In the genomic region with DNA sequence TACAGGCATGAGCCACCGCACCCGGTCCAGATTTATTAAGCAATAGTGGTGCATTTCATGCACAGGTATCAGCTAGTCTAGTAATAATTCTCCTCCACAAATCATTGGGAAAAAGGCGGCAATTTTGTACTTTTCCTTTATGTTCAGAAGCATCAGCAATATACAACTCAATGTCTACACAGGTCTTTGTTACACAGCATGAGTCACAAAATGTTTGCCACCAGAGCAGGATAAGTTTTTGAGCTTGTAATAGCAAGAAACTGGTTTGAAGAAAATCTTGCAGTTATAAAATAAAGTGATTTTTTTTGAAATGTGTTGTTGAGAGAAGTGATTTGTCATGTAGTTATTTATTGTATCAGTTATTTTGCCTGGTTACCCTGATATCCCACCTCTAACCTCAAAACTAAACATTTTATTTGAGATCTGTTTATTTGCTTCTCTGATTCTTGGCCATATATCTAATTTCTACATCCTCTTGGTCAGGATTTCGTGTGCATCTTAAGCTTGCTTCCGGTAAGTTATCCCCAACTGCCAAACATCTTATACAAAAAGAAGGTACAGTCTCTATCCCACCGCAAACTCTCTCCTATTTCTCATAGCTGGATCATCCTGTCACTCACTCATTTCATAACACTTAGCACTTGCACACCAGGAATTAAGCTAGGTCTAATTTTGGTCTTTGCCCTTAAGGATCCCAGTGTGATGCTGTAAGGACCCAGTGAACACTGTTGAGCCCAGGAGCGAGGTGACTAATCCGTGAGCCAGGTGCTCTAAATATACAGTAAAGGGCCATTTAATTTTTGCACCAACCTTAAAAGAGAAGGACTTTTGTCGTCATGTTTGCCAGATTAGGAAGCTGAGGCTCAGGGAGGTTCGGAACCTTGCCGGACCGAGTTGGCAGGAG, we compare ENCODE assay signal across 8 cellular contexts. TPM values are rescaled to one million over a fixed set of nuclear protein-coding genes. Genes with fewer than 3 reads are reported as not detected.
DNase-seq lines count a peak whose midpoint lies in the region; ATAC-seq, FAIRE-seq and TF ChIP-seq lines count a peak whose summit lies in the region.

No MANE protein-coding gene starts in this region.

- H3K4me2 ChIP-seq in OCI-LY1 (ENCODE audit: low read length), result peak overlapping the region; percentile 85

- peaks cover 52% of the 10 kb centered on the region for H3K4me1 ChIP-seq in OCI-LY1 (ENCODE audit: insufficient read depth, low read length, severe bottlenecking)
- peaks cover 0 to 2% of the 10 kb centered on the region in 2 donors for H3K4me1 ChIP-seq in esophagus (ENCODE audit: control insufficient read depth in 2 of 2, insufficient read depth in 2 of 2, low read length in 1 of 2)

- 34 to 38% methylated on average over 12 of the region's 12 CpGs for WGBS in esophagus, 2 donors

- no peaks in the 10 kb centered on the region for H4K20me1 ChIP-seq in OCI-LY1 (ENCODE audit: insufficient read depth, low read length)

- DNase-seq in NCI-H2227 treated with DMSO at 0.1 percent for 48 hours (lab: John Stamatoyannopoulos, UW), result peak; percentile 61
- DNase-seq in NCI-H2227 (lab: John Stamatoyannopoulos, UW; ENCODE audit: unreplicated experiment), result no peak
- no peak for DNase-seq in retinal pigment epithelial cell (ENCODE audit: low read depth)
- DNase-seq in GM10266 (ENCODE audit: extremely low spot score), result no peak
- no peak for DNase-seq in GM19239 (ENCODE audit: insufficient read length, low spot score)

- H3K27me3 ChIP-seq in OCI-LY1 (ENCODE audit: insufficient read depth, low read length) (no peaks in the 10 kb centered on the region), esophagus (ENCODE audit: control insufficient read depth in 1 of 2, insufficient read depth in 2 of 2, low read length in 2 of 2) (no peaks in the 10 kb centered on the region)

- H3K36me3 ChIP-seq in OCI-LY1 (ENCODE audit: insufficient read depth, low read length) (no peaks in the 10 kb centered on the region), esophagus (ENCODE audit: control insufficient read depth in 2 of 2, insufficient read depth in 2 of 2, low read length in 1 of 2) (no peaks in the 10 kb centered on the region)

- peak overlapping the region; percentile 75 for H3K4me3 ChIP-seq in OCI-LY1 (ENCODE audit: low read depth, low read length, poor library complexity, severe bottlenecking)
- peak overlapping the region; percentile 44 to 60 for H3K4me3 ChIP-seq in esophagus (ENCODE audit: low read depth in 1 of 2, low read length in 2 of 2)
- H3K4me3 ChIP-seq in retinal pigment epithelial cell (ENCODE audit: low read length), result peak overlapping the region; percentile 52

- TF ChIP-seq CTCF in OCI-LY1 (IDR thresholded peaks at IDR 0.05; ENCODE audit: low read length) (no peak), retinal pigment epithelial cell (conservative IDR thresholded peaks at IDR 0.05; ENCODE audit: low read depth, low read length) (no peak), GM10266 (IDR thresholded peaks at IDR 0.05; ENCODE audit: control insufficient read depth, insufficient read depth, low read depth, missing control alignments) (no peak)

- no peak overlapping the region for H2AFZ ChIP-seq in OCI-LY1 (ENCODE audit: low read length)

- no peaks in the 10 kb centered on the region for H3K79me2 ChIP-seq in OCI-LY1 (ENCODE audit: insufficient read depth, low read length)

- no peaks in the 10 kb centered on the region for H3F3A ChIP-seq in OCI-LY1 (ENCODE audit: insufficient read depth, low read length)

- H3K9me3 ChIP-seq in OCI-LY1 (ENCODE audit: low read length) (no peaks in the 10 kb centered on the region), esophagus (ENCODE audit: control insufficient read depth in 2 of 2, insufficient read depth in 1 of 2, low read depth in 1 of 2, low read length in 1 of 2) (no peaks in the 10 kb centered on the region)

- ATAC-seq in GM19467 (IDR thresholded peaks at IDR 0.05; ENCODE audit: unreplicated experiment), result no peak

- peak overlapping the region; percentile 80 for H3K27ac ChIP-seq in OCI-LY1 (ENCODE audit: low read depth, low read length, poor library complexity, severe bottlenecking)
- H3K27ac ChIP-seq in esophagus (ENCODE audit: low read depth in 2 of 2, low read length in 1 of 2), result peak overlapping the region in 1 of 2 donors; percentile 46

- no peaks in the 10 kb centered on the region for H3K9me2 ChIP-seq in OCI-LY1 (ENCODE audit: low read depth, low read length)

- FAIRE-seq in GM19239 (lab: Jason Lieb, UNC), result no peak

- H3K9ac ChIP-seq in OCI-LY1 (ENCODE audit: low read length), result peak overlapping the region; percentile 84

RNA-seq across cellular contexts. Expression of a gene that starts 4.5 kb away (rescaled TPM):
- 1 to 10 TPM in 1 of 2 donors, under 1 TPM in 1; 0.84 to 1.4 TPM for polyA plus RNA-seq in esophagus

RNA-seq across cellular contexts. Expression of a gene that starts 15.0 kb away (rescaled TPM):
- polyA plus RNA-seq in esophagus, result 1 to 10 TPM; 3.9 to 9.9 TPM

RNA-seq across cellular contexts. Expression of a gene that starts 15.2 kb away (rescaled TPM):
- 10 to 100 TPM; 52.5 to 65.6 TPM for polyA plus RNA-seq in esophagus

RNA-seq across cellular contexts. Expression of a gene that starts 54.6 kb away (rescaled TPM):
- 10 to 100 TPM; 25.3 to 38.7 TPM for polyA plus RNA-seq in esophagus

RNA-seq across cellular contexts. Expression of a gene that starts 54.8 kb away (rescaled TPM):
- polyA plus RNA-seq in esophagus, result 10 to 100 TPM; 25.8 to 29.3 TPM
